In genomic region chr3:105869982-105870381, GRCh38 we compare ENCODE assay signal across 7 cellular contexts. TPM values are rescaled to one million over a fixed set of nuclear protein-coding genes. Genes with fewer than 3 reads are reported as not detected.
DNase-seq lines count a peak whose midpoint lies in the region; ATAC-seq and TF ChIP-seq lines count a peak whose summit lies in the region.

No MANE protein-coding gene starts in this region.

- H3K4me3 Mint-ChIP-seq in WTC11, result peak overlapping the region; percentile 100
- no peak overlapping the region for H3K4me3 Mint-ChIP-seq in stimulated activated effector memory CD8-positive, alpha-beta T cell treated with anti-CD3 and anti-CD28 coated beads, Interleukin-12 subunit alpha, Interleukin-12 subunit beta, amount 100 ng/mL, for 72 hours

- no peaks in the 10 kb centered on the region for H3K4me1 ChIP-seq in right cardiac atrium (ENCODE audit: control insufficient read depth, insufficient read depth, low read length)

- H3K4me3 ChIP-seq in right cardiac atrium (ENCODE audit: low read length), result peak overlapping the region; percentile 64

- no peaks in the 10 kb centered on the region for H3K9me3 ChIP-seq in right cardiac atrium (ENCODE audit: control insufficient read depth, low read length)

- H3K4me1 Mint-ChIP-seq in WTC11, result peaks cover 28% of the 10 kb centered on the region
- H3K4me1 Mint-ChIP-seq in stimulated activated effector memory CD8-positive, alpha-beta T cell treated with anti-CD3 and anti-CD28 coated beads, Interleukin-12 subunit alpha, Interleukin-12 subunit beta, amount 100 ng/mL, for 72 hours, result peaks cover 25% of the 10 kb centered on the region

- H3K27ac Mint-ChIP-seq in WTC11, result peak overlapping the region; percentile 99
- H3K27ac Mint-ChIP-seq in stimulated activated effector memory CD8-positive, alpha-beta T cell treated with anti-CD3 and anti-CD28 coated beads, Interleukin-12 subunit alpha, Interleukin-12 subunit beta, amount 100 ng/mL, for 72 hours, result peak overlapping the region; percentile 96

- intact Hi-C loops in right cardiac atrium (cut with DNase I), result loop anchor here in 3 of 4 donors (10.0 kb wide), 4 partner anchors 135 to 185 kb away; no protein-coding TSS in a partner anchor
- intact Hi-C loops in sciatic nerve (cut with DNase I), result no loop called here

- CTCF ChIA-PET in WTC11 (lab: Charles Lee), result no interaction called here

- H3K36me3 Mint-ChIP-seq in WTC11, result peaks cover 4% of the 10 kb centered on the region; the same call in 1 of the 2 replicates
- H3K36me3 Mint-ChIP-seq in stimulated activated effector memory CD8-positive, alpha-beta T cell treated with anti-CD3 and anti-CD28 coated beads, Interleukin-12 subunit alpha, Interleukin-12 subunit beta, amount 100 ng/mL, for 72 hours, result peaks cover 5% of the 10 kb centered on the region

- no peak for TF ChIP-seq CTCF in WTC11 (IDR thresholded peaks at IDR 0.05)

- no peaks in the 10 kb centered on the region for H3K27me3 ChIP-seq in right cardiac atrium (ENCODE audit: control insufficient read depth, insufficient read depth)

- no peaks in the 10 kb centered on the region for H3K9me3 Mint-ChIP-seq in WTC11
- H3K9me3 Mint-ChIP-seq in stimulated activated effector memory CD8-positive, alpha-beta T cell treated with anti-CD3 and anti-CD28 coated beads, Interleukin-12 subunit alpha, Interleukin-12 subunit beta, amount 100 ng/mL, for 72 hours, result no peaks in the 10 kb centered on the region

- WGBS in right cardiac atrium, result 44% methylated on average over 3 of the region's 3 CpGs

- ATAC-seq in WTC11, result no peak
- ATAC-seq in right cardiac atrium, result no peak
- no peak for ATAC-seq in stimulated activated effector memory CD8-positive, alpha-beta T cell treated with anti-CD3 and anti-CD28 coated beads, Interleukin-12 subunit alpha, Interleukin-12 subunit beta, amount 100 ng/mL, for 72 hours
- no peak for ATAC-seq in sciatic nerve

- H3K27ac ChIP-seq in right cardiac atrium (ENCODE audit: low read length), result peak overlapping the region; percentile 54

- POLR2A ChIA-PET in WTC11 (lab: Charles Lee), result no interaction called here

- H3K27me3 Mint-ChIP-seq in WTC11 (ENCODE audit: low read depth), result no peaks in the 10 kb centered on the region

- DNase-seq in HT1080 (ENCODE audit: low read depth) (peak; percentile 10), WTC11 (ENCODE audit: low spot score) (no peak), right cardiac atrium (no peak), sciatic nerve (ENCODE audit: low spot score) (no peak), NCI-H446 (lab: John Stamatoyannopoulos, UW) (no peak)
- no peak for DNase-seq in stimulated activated effector memory CD8-positive, alpha-beta T cell treated with anti-CD3 and anti-CD28 coated beads, Interleukin-12 subunit alpha, Interleukin-12 subunit beta, amount 100 ng/mL, for 72 hours (ENCODE audit: low spot score in 2 of 2)
- DNase-seq in activated CD8-positive, alpha-beta memory T cell treated with anti-CD3 and anti-CD28 coated beads, Interleukin-2, amount 50 U/mL, for 4 hours, result no peak

TF ChIP-seq in WTC11, 78 proteins besides CTCF, POLR2A, EP300 and RAD21 (continues in another document):
- TF ChIP-seq ZNF121 (CRISPR knock-in tag; IDR thresholded peaks at IDR 0.05) (no peak), ARID4B (CRISPR knock-in tag; IDR thresholded peaks at IDR 0.05; ENCODE audit: borderline replicate concordance) (no peak), E2F5 (CRISPR knock-in tag; IDR thresholded peaks at IDR 0.05) (no peak), TEAD4 (CRISPR knock-in tag; IDR thresholded peaks at IDR 0.05) (no peak), FOXP4 (CRISPR knock-in tag; IDR thresholded peaks at IDR 0.05) (no peak), MAX (CRISPR knock-in tag; IDR thresholded peaks at IDR 0.05) (no peak), ZNF317 (CRISPR knock-in tag; IDR thresholded peaks at IDR 0.05; ENCODE audit: borderline replicate concordance, low read depth) (no peak), AFF4 (CRISPR knock-in tag; IDR thresholded peaks at IDR 0.05; ENCODE audit: borderline replicate concordance) (no peak), NFE2L1 (CRISPR knock-in tag; IDR thresholded peaks at IDR 0.05) (no peak)

RNA-seq across cellular contexts. Expression of gene CBLB, which starts 1.2 kb away (rescaled TPM):
- total RNA-seq in HT1080 (2014; rRNA removed; shearing (Covaris generic)), result 2.9 and 5.1 TPM in 2 replicates
- 6.2 and 9.5 TPM in 2 replicates for polyA plus RNA-seq in HT1080 (2015; cell fraction: cytosol; rRNA removed)
- polyA plus RNA-seq in HT1080 (2015; cell fraction: nucleus; rRNA removed), result 17.8 and 27.0 TPM in 2 replicates
- total RNA-seq in WTC11 (2021), result 19.8 to 20.3 TPM (median 19.8 TPM) in 3 replicates
- total RNA-seq in right cardiac atrium, result 10 to 100 TPM; 36.6 to 45.0 (median 43.0) TPM
- polyA plus RNA-seq in right cardiac atrium, result 18.0 TPM
- 140 TPM for total RNA-seq in sciatic nerve
